Comparison of ENCODE assay signal across 19 cellular contexts in the genomic region with DNA sequence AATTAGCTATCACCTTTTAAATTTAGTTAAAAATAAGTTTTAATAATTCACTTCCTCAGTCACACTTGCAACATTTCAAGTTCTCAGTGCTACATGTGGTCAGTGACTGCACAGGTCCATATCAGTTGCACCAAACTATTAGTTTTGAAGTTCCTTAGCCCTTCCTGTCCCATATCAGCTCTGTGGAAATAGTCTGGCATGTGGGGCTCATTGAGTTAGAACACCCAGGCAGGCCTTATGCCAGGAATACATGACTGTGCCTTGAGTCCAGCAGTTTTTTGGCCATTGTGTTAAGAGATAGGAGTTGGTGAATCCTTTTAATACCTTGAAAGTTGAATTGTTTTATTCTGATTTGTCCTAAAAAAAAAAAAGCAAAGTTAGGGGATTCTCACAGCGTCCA.
"Had no signal": no experiment of that assay in that cellular context is flagged by ENCODE, and none has a peak within 500 bp of the region (broad histone marks: within the 10 kb centered on the region; RNA-seq: fewer than 3 reads in every experiment).

No MANE protein-coding gene starts in this region.

- H3K27me3 ChIP-seq: ascending aorta, colonic mucosa, dorsolateral prefrontal cortex, gastroesophageal sphincter, tibial nerve had no signal

- H3K9me3 Mint-ChIP-seq: activated CD4-positive, alpha-beta memory T cell treated with anti-CD3 and anti-CD28 coated beads, Interleukin-2, amount 10 ng/mL, durations not matched to agents 7 days and 5 days; activated CD4-positive, alpha-beta T cell treated with anti-CD3 and anti-CD28 coated beads, Interleukin-2, amount 10 ng/mL, durations not matched to agents 24 days and 14 days; activated T-cell treated with anti-CD3 and anti-CD28 coated beads, Interleukin-2, amount 50 U/mL, for 72 hours; effector memory CD8-positive, alpha-beta T cell; stimulated activated naive CD8-positive, alpha-beta T cell treated with anti-CD3 and anti-CD28 coated beads, Interleukin-15, Interleukin-2, amounts not matched to agents 100 ng/mL and 50 ng/mL, for 24 hours had no signal

- H3K9me3 ChIP-seq: ascending aorta, colonic mucosa, gastroesophageal sphincter, prostate gland, tibial nerve had no signal

- H3K36me3 ChIP-seq: ascending aorta, colonic mucosa, gastroesophageal sphincter, prostate gland, tibial nerve had no signal

- H3K36me3 Mint-ChIP-seq: naive thymus-derived CD8-positive, alpha-beta T cell had no signal

- H3K27ac Mint-ChIP-seq: activated CD4-positive, alpha-beta memory T cell treated with anti-CD3 and anti-CD28 coated beads, Interleukin-2, amount 10 ng/mL, durations not matched to agents 7 days and 5 days; activated CD4-positive, alpha-beta T cell treated with anti-CD3 and anti-CD28 coated beads, Interleukin-2, amount 10 ng/mL, durations not matched to agents 24 days and 14 days; activated T-cell treated with anti-CD3 and anti-CD28 coated beads, Interleukin-2, amount 50 U/mL, for 72 hours; effector memory CD8-positive, alpha-beta T cell; naive thymus-derived CD8-positive, alpha-beta T cell; stimulated activated naive CD8-positive, alpha-beta T cell treated with anti-CD3 and anti-CD28 coated beads, Interleukin-15, Interleukin-2, amounts not matched to agents 100 ng/mL and 50 ng/mL, for 24 hours had no signal

- H3K4me1 ChIP-seq: ascending aorta, colonic mucosa, gastroesophageal sphincter, prostate gland, tibial nerve had no signal

- H3K4me3 ChIP-seq: ascending aorta, colonic mucosa, dorsolateral prefrontal cortex, gastroesophageal sphincter, prostate gland, tibial nerve had no signal

- H3K4me3 Mint-ChIP-seq: activated CD4-positive, alpha-beta memory T cell treated with anti-CD3 and anti-CD28 coated beads, Interleukin-2, amount 10 ng/mL, durations not matched to agents 7 days and 5 days; activated CD4-positive, alpha-beta T cell treated with anti-CD3 and anti-CD28 coated beads, Interleukin-2, amount 10 ng/mL, durations not matched to agents 24 days and 14 days; activated T-cell treated with anti-CD3 and anti-CD28 coated beads, Interleukin-2, amount 50 U/mL, for 72 hours; effector memory CD8-positive, alpha-beta T cell; naive thymus-derived CD8-positive, alpha-beta T cell; stimulated activated naive CD8-positive, alpha-beta T cell treated with anti-CD3 and anti-CD28 coated beads, Interleukin-15, Interleukin-2, amounts not matched to agents 100 ng/mL and 50 ng/mL, for 24 hours had no signal

- ATAC-seq: activated CD4-positive, CD25-positive, alpha-beta regulatory T cell treated with anti-CD3 and anti-CD28 coated beads, Interleukin-2, amount 50 U/mL, for 24 hours; activated T-cell treated with anti-CD3 and anti-CD28 coated beads, Interleukin-2, amount 50 U/mL, for 72 hours; effector memory CD8-positive, alpha-beta T cell; esophagus mucosa; gastroesophageal sphincter; naive thymus-derived CD8-positive, alpha-beta T cell had no signal

- H3K27ac ChIP-seq: ascending aorta, colonic mucosa, dorsolateral prefrontal cortex, gastroesophageal sphincter, prostate gland, tibial nerve had no signal

- DNase-seq: activated CD4-positive, alpha-beta memory T cell treated with anti-CD3 and anti-CD28 coated beads, Interleukin-2, amount 10 ng/mL, durations not matched to agents 7 days and 5 days; activated CD4-positive, alpha-beta T cell treated with anti-CD3 and anti-CD28 coated beads, Interleukin-2, amount 10 ng/mL, durations not matched to agents 24 days and 14 days; activated effector memory CD4-positive, alpha-beta T cell treated with anti-CD3 and anti-CD28 coated beads, Interleukin-2, amount 50 U/mL, for 16 hours; activated naive CD4-positive, alpha-beta T cell treated with anti-CD3 and anti-CD28 coated beads, Interleukin-2, amount 50 U/mL, for 16 hours; activated T-cell treated with anti-CD3 and anti-CD28 coated beads, Interleukin-2, amount 50 U/mL, for 72 hours; colonic mucosa; dorsolateral prefrontal cortex; effector memory CD8-positive, alpha-beta T cell; head of caudate nucleus; naive thymus-derived CD8-positive, alpha-beta T cell; stimulated activated CD4-positive, alpha-beta T cell treated with anti-CD3 and anti-CD28 coated beads, Interleukin-1b, Interleukin-23, amount 100 ng/mL, for 48 hours; T-helper 9 cell had no signal

- H3K4me1 Mint-ChIP-seq: activated CD4-positive, alpha-beta memory T cell treated with anti-CD3 and anti-CD28 coated beads, Interleukin-2, amount 10 ng/mL, durations not matched to agents 7 days and 5 days; activated CD4-positive, alpha-beta T cell treated with anti-CD3 and anti-CD28 coated beads, Interleukin-2, amount 10 ng/mL, durations not matched to agents 24 days and 14 days; naive thymus-derived CD8-positive, alpha-beta T cell had no signal
